1 cellular context compared by ENCODE assay signal in genomic region chr1:44831516-44831915, GRCh38.
TF ChIP-seq lines count a peak whose summit lies in the region.

No MANE protein-coding gene starts in this region.

TF ChIP-seq in GM23338, 12 proteins besides CTCF, POLR2A, EP300 and RAD21:
- no peak for TF ChIP-seq EZH2 (IDR thresholded peaks at IDR 0.05; ENCODE audit: low read depth, unreplicated experiment)
- TF ChIP-seq ZNF462 (CRISPR knock-in tag; IDR thresholded peaks at IDR 0.05), result no peak
- TF ChIP-seq ZNF114 (CRISPR knock-in tag; IDR thresholded peaks at IDR 0.05), result no peak
- TF ChIP-seq NANOG (IDR thresholded peaks at IDR 0.05; ENCODE audit: borderline replicate concordance), result no peak
- TF ChIP-seq EZH2phosphoT487 (IDR thresholded peaks at IDR 0.05; ENCODE audit: unreplicated experiment), result no peak
- TF ChIP-seq REST (IDR thresholded peaks at IDR 0.05; ENCODE audit: unreplicated experiment), result no peak
- no peak for TF ChIP-seq CREB1 (CRISPR knock-in tag; IDR thresholded peaks at IDR 0.05; ENCODE audit: low read depth)
- no peak for TF ChIP-seq JUNB (IDR thresholded peaks at IDR 0.05; ENCODE audit: unreplicated experiment)
- TF ChIP-seq POLR2AphosphoS5 (IDR thresholded peaks at IDR 0.05; ENCODE audit: low read depth), result no peak
- TF ChIP-seq ETS1 (IDR thresholded peaks at IDR 0.05), result no peak
- TF ChIP-seq ZNF331 (CRISPR knock-in tag; IDR thresholded peaks at IDR 0.05; ENCODE audit: low read depth), result no peak
- no peak for TF ChIP-seq STAT1 (IDR thresholded peaks at IDR 0.05; ENCODE audit: unreplicated experiment)
